In the genomic region with DNA sequence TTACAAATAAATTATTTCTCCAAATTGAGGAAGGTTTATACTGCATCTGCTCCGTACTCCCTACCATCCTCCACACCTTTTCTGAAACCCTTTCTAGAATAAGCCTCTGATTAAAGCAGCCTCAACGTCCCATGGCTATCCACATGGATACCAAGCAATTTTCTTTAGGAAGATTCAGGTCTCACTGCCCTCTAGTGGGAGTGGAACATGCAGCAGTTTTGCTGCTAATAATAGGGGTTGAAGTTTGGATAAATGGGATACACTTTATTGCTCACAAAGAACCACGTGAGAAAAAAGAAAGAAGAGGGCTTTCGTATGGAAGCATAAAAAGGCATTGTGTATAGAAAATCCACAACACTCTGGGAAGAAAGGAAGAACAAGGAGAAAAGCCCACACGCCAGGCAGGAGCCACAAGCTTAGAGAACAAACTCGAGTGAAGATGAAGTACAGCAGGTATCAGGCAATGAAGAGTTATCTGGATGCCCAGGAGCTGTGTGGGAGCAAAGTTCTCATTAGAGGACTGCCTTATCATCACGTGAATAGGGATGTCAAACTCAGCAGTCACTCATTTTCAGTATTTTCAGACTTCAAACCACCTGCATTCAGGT, we compare ENCODE assay signal across 9 cellular contexts. TPM values are rescaled to one million over a fixed set of nuclear protein-coding genes. Genes with fewer than 3 reads are reported as not detected.
DNase-seq lines count a peak whose midpoint lies in the region; ATAC-seq, FAIRE-seq and TF ChIP-seq lines count a peak whose summit lies in the region.
"Had no signal": no experiment of that assay in that cellular context is flagged by ENCODE, and none has a peak within 500 bp of the region (broad histone marks: within the 10 kb centered on the region; RNA-seq: fewer than 3 reads in every experiment).

No MANE protein-coding gene starts in this region.

- H3K27ac ChIP-seq in astrocyte (ENCODE audit: low read depth, low read length) = no peak overlapping the region

- peaks cover 9% of the 10 kb centered on the region for H3K4me1 Mint-ChIP-seq in astrocyte (ENCODE audit: low read depth, unreplicated experiment)
- H3K4me1 Mint-ChIP-seq: CD4-positive, CD25-positive, alpha-beta regulatory T cell had no signal

- no peak overlapping the region for H3K9ac ChIP-seq in astrocyte (ENCODE audit: low read length)

- no peaks in the 10 kb centered on the region for H3K9me3 Mint-ChIP-seq in astrocyte (ENCODE audit: unreplicated experiment)

- H3K4me3 Mint-ChIP-seq in astrocyte (ENCODE audit: unreplicated experiment) = no peak overlapping the region
- H3K4me3 Mint-ChIP-seq: CD4-positive, CD25-positive, alpha-beta regulatory T cell had no signal

- H2AFZ ChIP-seq in astrocyte (ENCODE audit: low read depth, low read length) = no peak overlapping the region

- no peaks in the 10 kb centered on the region for H3K27me3 ChIP-seq in astrocyte (ENCODE audit: insufficient read depth, low read length)

- no peak overlapping the region for H3K27ac Mint-ChIP-seq in astrocyte (ENCODE audit: unreplicated experiment)
- H3K27ac Mint-ChIP-seq: CD4-positive, CD25-positive, alpha-beta regulatory T cell had no signal

- ATAC-seq in stimulated activated naive CD8-positive, alpha-beta T cell treated with anti-CD3 and anti-CD28 coated beads, Interleukin-15, Interleukin-2, amounts not matched to agents 100 U/mL and 50 U/mL, for 24 hours = no peak
- no peak for ATAC-seq in GM21515 (IDR thresholded peaks at IDR 0.05; ENCODE audit: unreplicated experiment)

- no peaks in the 10 kb centered on the region for H3K27me3 Mint-ChIP-seq in astrocyte (ENCODE audit: low read depth, unreplicated experiment)
- H3K27me3 Mint-ChIP-seq: CD4-positive, CD25-positive, alpha-beta regulatory T cell had no signal

- no peaks in the 10 kb centered on the region for H3K36me3 ChIP-seq in astrocyte (ENCODE audit: insufficient read depth, low read length)

- no peak for FAIRE-seq in astrocyte (lab: Jason Lieb, UNC)

- H3K9me3 ChIP-seq in astrocyte (ENCODE audit: insufficient read depth, low read depth, low read length) = no peaks in the 10 kb centered on the region

- H3K4me3 ChIP-seq in astrocyte (ENCODE audit: insufficient read depth, low read depth, low read length) = no peak overlapping the region

- no peaks in the 10 kb centered on the region for H3K79me2 ChIP-seq in astrocyte (ENCODE audit: insufficient read depth, low read length)

- peak; percentile 10 for DNase-seq in NCI-H2029 (lab: John Stamatoyannopoulos, UW)
- no peak for DNase-seq in NCI-H2029 treated with DMSO at 0.1 percent for 48 hours (lab: John Stamatoyannopoulos, UW)
- peak; percentile 13 for DNase-seq in NCI-H1694 treated with DMSO at 0.1 percent for 48 hours (lab: John Stamatoyannopoulos, UW)
- DNase-seq in astrocyte (ENCODE audit: low read depth) = peak; percentile 47
- peak; percentile 73 for DNase-seq in islet precursor cell
- DNase-seq in activated T-cell treated with anti-CD3 and anti-CD28 coated beads, Interleukin-2, amount 50 U/mL, for 1 hour = no peak
- no peak for DNase-seq in stimulated activated naive CD8-positive, alpha-beta T cell treated with anti-CD3 and anti-CD28 coated beads, Interleukin-15, Interleukin-2, amounts not matched to agents 100 U/mL and 50 U/mL, for 24 hours
- DNase-seq: CD4-positive, CD25-positive, alpha-beta regulatory T cell had no signal

- H4K20me1 ChIP-seq in astrocyte (ENCODE audit: insufficient read depth, low read length) = no peaks in the 10 kb centered on the region

- H3K4me2 ChIP-seq in astrocyte (ENCODE audit: low read length) = no peak overlapping the region

- peaks cover 4% of the 10 kb centered on the region for H3K4me1 ChIP-seq in astrocyte (ENCODE audit: insufficient read depth, low read length)

- peak; percentile 91 for TF ChIP-seq CTCF in astrocyte (IDR thresholded peaks at IDR 0.05; ENCODE audit: insufficient read depth, low read depth, low read length)

- no peaks in the 10 kb centered on the region for H3K36me3 Mint-ChIP-seq in astrocyte (ENCODE audit: low read depth, unreplicated experiment)
- H3K36me3 Mint-ChIP-seq: CD4-positive, CD25-positive, alpha-beta regulatory T cell had no signal

RNA-seq across cellular contexts. Expression of gene CCER1, which starts 45.8 kb away (rescaled TPM):
- not detected in 2 replicates for total RNA-seq in astrocyte
- total RNA-seq: CD4-positive, CD25-positive, alpha-beta regulatory T cell had no signal

Comparison
In these comparisons a context has a peak if more than half of its experiments do, and no peak if none do; other contexts are left out.
1. DNase-seq: peak in NCI-H2029 (single experiment), NCI-H1694 treated with DMSO at 0.1 percent for 48 hours (single experiment), astrocyte (single experiment) and islet precursor cell (single experiment); none in NCI-H2029 treated with DMSO at 0.1 percent for 48 hours (single experiment), activated T-cell treated with anti-CD3 and anti-CD28 coated beads, Interleukin-2, amount 50 U/mL, for 1 hour (single experiment) and stimulated activated naive CD8-positive, alpha-beta T cell treated with anti-CD3 and anti-CD28 coated beads, Interleukin-15, Interleukin-2, amounts not matched to agents 100 U/mL and 50 U/mL, for 24 hours (single experiment).